ENCODE assay signal across 16 cellular contexts in the genomic region with DNA sequence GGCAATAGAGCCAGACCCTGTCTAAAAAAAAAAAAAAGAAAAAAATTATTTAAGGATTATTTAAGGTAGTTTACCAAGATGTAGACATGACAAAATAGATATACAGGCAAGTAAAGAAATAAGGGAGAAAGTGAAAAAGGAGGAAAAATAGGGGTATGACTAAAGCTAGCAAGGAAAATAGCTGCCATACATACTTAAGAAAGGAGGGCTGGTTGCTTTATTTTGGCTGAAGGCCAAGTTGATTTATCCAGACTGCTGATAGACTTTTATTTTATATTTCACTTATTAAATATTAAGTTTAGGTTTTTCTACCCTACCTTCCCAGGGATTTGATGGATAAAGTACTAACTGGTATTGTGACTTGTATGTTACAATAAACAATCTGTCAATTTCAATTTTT. TPM values are rescaled to one million over a fixed set of nuclear protein-coding genes. Genes with fewer than 3 reads are reported as not detected.
DNase-seq lines count a peak whose midpoint lies in the region; ATAC-seq and TF ChIP-seq lines count a peak whose summit lies in the region.
"Had no signal": no experiment of that assay in that cellular context is flagged by ENCODE, and none has a peak within 500 bp of the region (broad histone marks: within the 10 kb centered on the region; RNA-seq: fewer than 3 reads in every experiment).

No MANE protein-coding gene starts in this region.

- DNase-seq in EH (ENCODE audit: low read depth) (peak; percentile 36), fibroblast of peridontal ligament (ENCODE audit: extremely low read depth) (peak; percentile 16), DMS153 (lab: John Stamatoyannopoulos, UW) (no peak), substantia nigra (lab: John Stamatoyannopoulos, UW) (no peak), NOMO-1 treated with DMSO at 0.1 percent for 48 hours (lab: John Stamatoyannopoulos, UW; ENCODE audit: unreplicated experiment) (no peak), left cardiac atrium (no peak)
- DNase-seq in activated T-helper 1 cell treated with anti-CD3 and anti-CD28 coated beads, Interleukin-12 subunit alpha, Interleukin-12 subunit beta, Interleukin-2, Interleukin-4 antibody, amounts not matched to agents 30 ng/mL and 10 ng/mL and 1 ng/mL, durations not matched to agents 14 hours and 24 hours and 36 hours (ENCODE audit: low spot score) = no peak
- DNase-seq: activated CD4-positive, CD25-positive, alpha-beta regulatory T cell; C1 segment of cervical spinal cord; Karpas-422; left ventricle myocardium inferior; NCI-H2029 treated with DMSO at 0.1 percent for 48 hours had no signal

- peaks cover 48% of the 10 kb centered on the region for H3K4me1 Mint-ChIP-seq in activated T-helper 1 cell treated with anti-CD3 and anti-CD28 coated beads, Interleukin-12 subunit alpha, Interleukin-12 subunit beta, Interleukin-2, Interleukin-4 antibody, amounts not matched to agents 30 ng/mL and 10 ng/mL and 1 ng/mL, durations not matched to agents 14 hours and 24 hours and 36 hours (ENCODE audit: low read depth)

- peak overlapping the region; percentile 99 for H3K27ac Mint-ChIP-seq in activated T-helper 1 cell treated with anti-CD3 and anti-CD28 coated beads, Interleukin-12 subunit alpha, Interleukin-12 subunit beta, Interleukin-2, Interleukin-4 antibody, amounts not matched to agents 30 ng/mL and 10 ng/mL and 1 ng/mL, durations not matched to agents 14 hours and 24 hours and 36 hours

- no peak for TF ChIP-seq CTCF in 22Rv1 (IDR thresholded peaks at IDR 0.05)

- H3K9me3 Mint-ChIP-seq in activated T-helper 1 cell treated with anti-CD3 and anti-CD28 coated beads, Interleukin-12 subunit alpha, Interleukin-12 subunit beta, Interleukin-2, Interleukin-4 antibody, amounts not matched to agents 30 ng/mL and 10 ng/mL and 1 ng/mL, durations not matched to agents 14 hours and 24 hours and 36 hours = no peaks in the 10 kb centered on the region
- H3K9me3 Mint-ChIP-seq: central memory CD8-positive, alpha-beta T cell had no signal

- no peak overlapping the region for H3K4me3 Mint-ChIP-seq in activated T-helper 1 cell treated with anti-CD3 and anti-CD28 coated beads, Interleukin-12 subunit alpha, Interleukin-12 subunit beta, Interleukin-2, Interleukin-4 antibody, amounts not matched to agents 30 ng/mL and 10 ng/mL and 1 ng/mL, durations not matched to agents 14 hours and 24 hours and 36 hours
- H3K4me3 Mint-ChIP-seq: central memory CD8-positive, alpha-beta T cell; neural crest cell had no signal

- ATAC-seq in left cardiac atrium = no peak
- ATAC-seq: sciatic nerve had no signal

- H3K27ac ChIP-seq in 22Rv1 (peak overlapping the region; percentile 53; the same call in 1 of the 2 replicates), substantia nigra (ENCODE audit: low read depth, low read length, poor library complexity, severe bottlenecking) (no peak overlapping the region)
- H3K27ac ChIP-seq: left ventricle myocardium inferior had no signal

- peaks cover 10% of the 10 kb centered on the region for H3K36me3 Mint-ChIP-seq in activated T-helper 1 cell treated with anti-CD3 and anti-CD28 coated beads, Interleukin-12 subunit alpha, Interleukin-12 subunit beta, Interleukin-2, Interleukin-4 antibody, amounts not matched to agents 30 ng/mL and 10 ng/mL and 1 ng/mL, durations not matched to agents 14 hours and 24 hours and 36 hours (ENCODE audit: low read depth)

- intact Hi-C loops in activated T-helper 1 cell treated with anti-CD3 and anti-CD28 coated beads, Interleukin-12 subunit alpha, Interleukin-12 subunit beta, Interleukin-2, Interleukin-4 antibody, amounts not matched to agents 30 ng/mL and 10 ng/mL and 1 ng/mL, durations not matched to agents 14 hours and 24 hours and 36 hours (cut with micrococcal nuclease) = loop anchor here (1.0 to 10.0 kb wide), 2 partner anchors 248 to 464 kb away; no protein-coding TSS in a partner anchor
- intact Hi-C loops in left cardiac atrium (cut with DNase I) = no loop called here

- H3K27me3 Mint-ChIP-seq in activated T-helper 1 cell treated with anti-CD3 and anti-CD28 coated beads, Interleukin-12 subunit alpha, Interleukin-12 subunit beta, Interleukin-2, Interleukin-4 antibody, amounts not matched to agents 30 ng/mL and 10 ng/mL and 1 ng/mL, durations not matched to agents 14 hours and 24 hours and 36 hours (ENCODE audit: insufficient read depth) = no peaks in the 10 kb centered on the region
- H3K27me3 Mint-ChIP-seq: central memory CD8-positive, alpha-beta T cell had no signal

RNA-seq across cellular contexts. Expression of a gene that starts 8.3 kb away (rescaled TPM):
- 53.9 and 58.1 TPM in 2 replicates for total RNA-seq in activated T-helper 1 cell treated with anti-CD3 and anti-CD28 coated beads, Interleukin-12 subunit alpha, Interleukin-12 subunit beta, Interleukin-2, Interleukin-4 antibody, amounts not matched to agents 30 ng/mL and 10 ng/mL and 1 ng/mL, durations not matched to agents 14 hours and 24 hours and 36 hours
- total RNA-seq in left cardiac atrium = 10 to 100 TPM; 28.2 to 31.5 TPM

Comparison
In these comparisons a context has a peak if more than half of its experiments do, and no peak if none do; other contexts are left out.
1. DNase-seq: peak in EH (single experiment) and fibroblast of peridontal ligament (single experiment); none in activated T-helper 1 cell treated with anti-CD3 and anti-CD28 coated beads, Interleukin-12 subunit alpha, Interleukin-12 subunit beta, Interleukin-2, Interleukin-4 antibody, amounts not matched to agents 30 ng/mL and 10 ng/mL and 1 ng/mL, durations not matched to agents 14 hours and 24 hours and 36 hours (single experiment), DMS153 (single experiment), substantia nigra (0 of 49), NOMO-1 treated with DMSO at 0.1 percent for 48 hours (single experiment) and left cardiac atrium (single experiment).